In genomic region chr12:3920378-3921141, GRCh38 we compare ENCODE assay signal across 1 cellular context.
TF ChIP-seq lines count a peak whose summit lies in the region.

No MANE protein-coding gene starts in this region.

TF ChIP-seq in HepG2, 621 proteins besides CTCF, POLR2A, EP300 and RAD21 (continued from another document):
- TF ChIP-seq, protein P1, sequence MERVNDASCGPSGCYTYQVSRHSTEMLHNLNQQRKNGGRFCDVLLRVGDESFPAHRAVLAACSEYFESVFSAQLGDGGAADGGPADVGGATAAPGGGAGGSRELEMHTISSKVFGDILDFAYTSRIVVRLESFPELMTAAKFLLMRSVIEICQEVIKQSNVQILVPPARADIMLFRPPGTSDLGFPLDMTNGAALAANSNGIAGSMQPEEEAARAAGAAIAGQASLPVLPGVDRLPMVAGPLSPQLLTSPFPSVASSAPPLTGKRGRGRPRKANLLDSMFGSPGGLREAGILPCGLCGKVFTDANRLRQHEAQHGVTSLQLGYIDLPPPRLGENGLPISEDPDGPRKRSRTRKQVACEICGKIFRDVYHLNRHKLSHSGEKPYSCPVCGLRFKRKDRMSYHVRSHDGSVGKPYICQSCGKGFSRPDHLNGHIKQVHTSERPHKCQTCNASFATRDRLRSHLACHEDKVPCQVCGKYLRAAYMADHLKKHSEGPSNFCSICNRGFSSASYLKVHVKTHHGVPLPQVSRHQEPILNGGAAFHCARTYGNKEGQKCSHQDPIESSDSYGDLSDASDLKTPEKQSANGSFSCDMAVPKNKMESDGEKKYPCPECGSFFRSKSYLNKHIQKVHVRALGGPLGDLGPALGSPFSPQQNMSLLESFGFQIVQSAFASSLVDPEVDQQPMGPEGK (CRISPR knock-in tag; IDR thresholded peaks at IDR 0.05): peak; percentile 85
- TF ChIP-seq NCOA2 (CRISPR knock-in tag; IDR thresholded peaks at IDR 0.05): 0 out of 2 replicates have a peak, but pooled peaks have one; percentile 29
- peak; percentile 14 for TF ChIP-seq SKI (IDR thresholded peaks at IDR 0.05; ENCODE audit: partially characterized antibody)
- peak; percentile 40; the same call in 1 of the 2 replicates for TF ChIP-seq FOXJ3 (CRISPR knock-in tag; IDR thresholded peaks at IDR 0.05; ENCODE audit: borderline replicate concordance)
- 0 out of 2 replicates have a peak, but pooled peaks have one; percentile 39 for TF ChIP-seq MEF2D (CRISPR knock-in tag; IDR thresholded peaks at IDR 0.05)
- peak; percentile 77 for TF ChIP-seq NCOR1 (IDR thresholded peaks at IDR 0.05; ENCODE audit: borderline replicate concordance, low read length)
- TF ChIP-seq FOXP1 (IDR thresholded peaks at IDR 0.05): no peak
- 0 out of 2 replicates have a peak, but pooled peaks have one; percentile 10 for TF ChIP-seq FOXP1 (CRISPR knock-in tag; IDR thresholded peaks at IDR 0.05)
- TF ChIP-seq SKIL (CRISPR knock-in tag; IDR thresholded peaks at IDR 0.05; ENCODE audit: borderline replicate concordance): 0 out of 2 replicates have a peak, but pooled peaks have one; percentile 31
- TF ChIP-seq NR2F2 (IDR thresholded peaks at IDR 0.05; ENCODE audit: borderline replicate concordance, low read depth): peak; percentile 79; the same call in 1 of the 2 replicates
- TF ChIP-seq ZNF557 (CRISPR knock-in tag; IDR thresholded peaks at IDR 0.05): no peak
- TF ChIP-seq TBX2 (CRISPR knock-in tag; IDR thresholded peaks at IDR 0.05; ENCODE audit: borderline replicate concordance): peak; percentile 34; the same call in 1 of the 2 replicates
- no peak for TF ChIP-seq ZNF256 (CRISPR knock-in tag; conservative IDR thresholded peaks at IDR 0.05)
- TF ChIP-seq RARA (CRISPR knock-in tag; IDR thresholded peaks at IDR 0.05): peak; percentile 84
- TF ChIP-seq ARID5B (CRISPR knock-in tag; IDR thresholded peaks at IDR 0.05): peak; percentile 47; the same call in 1 of the 2 replicates
TF ChIP-seq in HepG2: peak in this region for 35.
